Comparison of ENCODE assay signal across 19 cellular contexts in the genomic region with DNA sequence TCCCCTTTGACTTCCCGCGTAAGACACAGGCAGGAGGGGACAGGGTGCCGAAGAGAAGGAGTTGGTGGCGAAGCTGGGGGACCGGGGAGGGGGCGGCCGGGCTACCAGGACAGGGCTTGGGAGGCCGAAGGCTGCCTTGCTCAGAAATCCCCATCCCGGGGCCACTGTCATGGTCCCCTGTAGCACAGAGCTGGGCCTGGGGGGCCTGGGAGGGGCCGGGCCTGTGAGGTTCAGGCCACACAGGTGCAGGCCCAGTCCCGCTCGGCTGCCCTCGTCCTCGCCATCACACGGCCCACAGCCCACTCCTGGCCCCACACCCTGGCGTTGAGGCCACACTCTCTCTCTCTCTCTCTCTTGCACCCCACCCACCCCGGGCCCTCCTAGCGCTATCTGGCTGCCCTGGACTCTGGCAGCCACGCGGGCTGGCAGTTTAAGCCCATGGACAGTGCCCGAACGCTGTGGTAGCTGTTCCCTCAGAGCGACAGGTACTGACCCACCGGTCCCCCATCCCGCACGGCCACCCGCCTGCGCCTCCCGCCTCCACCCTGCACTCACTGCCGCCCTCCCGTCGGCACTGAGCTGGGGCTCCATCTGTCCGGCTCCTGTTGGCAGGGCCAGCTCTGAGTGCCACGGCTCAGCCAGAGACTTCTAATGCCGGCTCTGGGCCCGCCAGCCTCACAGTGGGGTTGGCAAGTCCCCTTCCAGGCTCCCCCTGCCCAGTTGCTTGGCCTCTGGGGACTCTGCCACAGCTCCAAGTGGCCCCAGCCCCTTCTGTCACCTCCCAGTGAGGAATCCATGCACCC. TPM values are rescaled to one million over a fixed set of nuclear protein-coding genes. Genes with fewer than 3 reads are reported as not detected.
"Had no signal": no experiment of that assay in that cellular context is flagged by ENCODE, and none has a peak within 500 bp of the region (broad histone marks: within the 10 kb centered on the region; RNA-seq: fewer than 3 reads in every experiment).

No MANE protein-coding gene starts in this region.

- H3K4me3 ChIP-seq: left ventricle myocardium inferior, neural progenitor cell, transverse colon, vagina had no signal

- H3K4me3 Mint-ChIP-seq: activated T-cell treated with anti-CD3 and anti-CD28 coated beads, Interleukin-2, amount 50 U/mL, for 24 hours; activated T-helper 17 cell treated with anti-CD3 and anti-CD28 coated beads, Interleukin-2, amount 50 U/mL, for 72 hours; brain; mesothelial cell of epicardium; naive thymus-derived CD8-positive, alpha-beta T cell; neural progenitor cell; stimulated activated naive CD8-positive, alpha-beta T cell treated with anti-CD3 and anti-CD28 coated beads, Interleukin-15, Interleukin-2, amounts not matched to agents 100 ng/mL and 50 ng/mL, for 24 hours had no signal

- ATAC-seq: activated naive CD4-positive, alpha-beta T cell treated with anti-CD3 and anti-CD28 coated beads, Interleukin-2, amount 50 U/mL, for 72 hours; activated T-helper 17 cell treated with anti-CD3 and anti-CD28 coated beads, Interleukin-2, amount 50 U/mL, for 72 hours; naive thymus-derived CD8-positive, alpha-beta T cell had no signal

- H3K27ac ChIP-seq: foreskin keratinocyte, left ventricle myocardium inferior, neural progenitor cell, transverse colon, vagina had no signal

- H2AFZ ChIP-seq: neural progenitor cell had no signal

- H3K9me3 Mint-ChIP-seq: activated naive CD4-positive, alpha-beta T cell treated with anti-CD3 and anti-CD28 coated beads, Interleukin-2, amount 50 U/mL, for 72 hours; activated T-cell treated with anti-CD3 and anti-CD28 coated beads, Interleukin-2, amount 50 U/mL, for 24 hours; activated T-helper 17 cell treated with anti-CD3 and anti-CD28 coated beads, Interleukin-2, amount 50 U/mL, for 72 hours; brain; mesothelial cell of epicardium; naive thymus-derived CD8-positive, alpha-beta T cell; neural progenitor cell; stimulated activated naive CD8-positive, alpha-beta T cell treated with anti-CD3 and anti-CD28 coated beads, Interleukin-15, Interleukin-2, amounts not matched to agents 100 ng/mL and 50 ng/mL, for 24 hours had no signal

- H3K4me1 Mint-ChIP-seq: activated T-helper 17 cell treated with anti-CD3 and anti-CD28 coated beads, Interleukin-2, amount 50 U/mL, for 72 hours; mesothelial cell of epicardium; neural progenitor cell had no signal

- H3K36me3 ChIP-seq: neural progenitor cell, transverse colon had no signal

- H3K4me1 ChIP-seq: foreskin keratinocyte, neural progenitor cell had no signal

- FAIRE-seq: colon had no signal

- H3K27ac Mint-ChIP-seq: activated naive CD4-positive, alpha-beta T cell treated with anti-CD3 and anti-CD28 coated beads, Interleukin-2, amount 50 U/mL, for 72 hours; activated T-cell treated with anti-CD3 and anti-CD28 coated beads, Interleukin-2, amount 50 U/mL, for 24 hours; activated T-helper 17 cell treated with anti-CD3 and anti-CD28 coated beads, Interleukin-2, amount 50 U/mL, for 72 hours; mesothelial cell of epicardium; naive thymus-derived CD8-positive, alpha-beta T cell; neural progenitor cell; stimulated activated naive CD8-positive, alpha-beta T cell treated with anti-CD3 and anti-CD28 coated beads, Interleukin-15, Interleukin-2, amounts not matched to agents 100 ng/mL and 50 ng/mL, for 24 hours had no signal

- H3K36me3 Mint-ChIP-seq: activated naive CD4-positive, alpha-beta T cell treated with anti-CD3 and anti-CD28 coated beads, Interleukin-2, amount 50 U/mL, for 72 hours had no signal

- H3K9ac ChIP-seq: neural progenitor cell had no signal

- H3K27me3 ChIP-seq: neural progenitor cell, transverse colon, vagina had no signal

- H3K4me2 ChIP-seq: neural progenitor cell had no signal

- DNase-seq: activated CD8-positive, alpha-beta memory T cell treated with anti-CD3 and anti-CD28 coated beads for 24 hours; activated CD8-positive, alpha-beta memory T cell treated with anti-CD3 and anti-CD28 coated beads, Interleukin-2, amount 50 U/mL, for 4 hours; activated T-cell treated with anti-CD3 and anti-CD28 coated beads, Interleukin-2, amount 50 U/mL, for 24 hours; effector memory CD4-positive, alpha-beta T cell; foreskin keratinocyte; left ventricle myocardium inferior; mammary epithelial cell; stimulated activated CD4-positive, alpha-beta T cell treated with anti-CD3 and anti-CD28 coated beads, Interleukin-4, amount 100 ng/mL, for 1 hour; T-helper 9 cell; transverse colon had no signal

- H3K9me3 ChIP-seq: left ventricle myocardium inferior, transverse colon, vagina had no signal

- H3K27me3 Mint-ChIP-seq: activated T-cell treated with anti-CD3 and anti-CD28 coated beads, Interleukin-2, amount 50 U/mL, for 24 hours; activated T-helper 17 cell treated with anti-CD3 and anti-CD28 coated beads, Interleukin-2, amount 50 U/mL, for 72 hours; naive thymus-derived CD8-positive, alpha-beta T cell; stimulated activated naive CD8-positive, alpha-beta T cell treated with anti-CD3 and anti-CD28 coated beads, Interleukin-15, Interleukin-2, amounts not matched to agents 100 ng/mL and 50 ng/mL, for 24 hours had no signal

RNA-seq across cellular contexts. Expression of a gene that starts 28.2 kb away (rescaled TPM):
- total RNA-seq: foreskin keratinocyte had no signal
- polyA plus RNA-seq: foreskin keratinocyte; naive thymus-derived CD8-positive, alpha-beta T cell had no signal
